11 cellular contexts compared by ENCODE assay signal in genomic region chr6:37625591-37626374, GRCh38.
DNase-seq lines count a peak whose midpoint lies in the region; ATAC-seq and TF ChIP-seq lines count a peak whose summit lies in the region.
"Had no signal": no experiment of that assay in that cellular context is flagged by ENCODE, and none has a peak within 500 bp of the region (broad histone marks: within the 10 kb centered on the region; RNA-seq: fewer than 3 reads in every experiment).

No MANE protein-coding gene starts in this region.

- H3K36me3 ChIP-seq in BLaER1 (no peaks in the 10 kb centered on the region), tibial nerve (no peaks in the 10 kb centered on the region), stomach (no peaks in the 10 kb centered on the region)

- H4K20me1 ChIP-seq in BLaER1 = no peaks in the 10 kb centered on the region

- H3K27ac ChIP-seq in BLaER1 = no peak overlapping the region
- H3K27ac ChIP-seq in RWPE1 = peak overlapping the region; percentile 76
- H3K27ac ChIP-seq in tibial nerve = no peak overlapping the region
- H3K27ac ChIP-seq in stomach = no peak overlapping the region
- H3K27ac ChIP-seq: hepatocyte had no signal

- H3K4me1 Mint-ChIP-seq in memory B cell = peaks cover 28% of the 10 kb centered on the region

- H3K36me3 Mint-ChIP-seq in memory B cell = no peaks in the 10 kb centered on the region

- H3K9me3 Mint-ChIP-seq in memory B cell = no peaks in the 10 kb centered on the region
- H3K9me3 Mint-ChIP-seq: brain had no signal

- H3K9ac ChIP-seq in BLaER1 = no peak overlapping the region

- H3K4me3 ChIP-seq in BLaER1 (no peak overlapping the region), tibial nerve (no peak overlapping the region), stomach (no peak overlapping the region)
- H3K4me3 ChIP-seq: hepatocyte had no signal

- POLR2A ChIA-PET in RWPE1 (lab: Yijun Ruan, JAX; ENCODE audit: low non-redundant PET) = no interaction called here

- H3K27ac Mint-ChIP-seq in memory B cell = no peak overlapping the region

- CTCF ChIA-PET in RWPE1 (lab: Yijun Ruan, JAX) = no interaction called here

- H3K4me1 ChIP-seq in BLaER1 = peaks cover 62% of the 10 kb centered on the region
- H3K4me1 ChIP-seq in tibial nerve = peaks cover 0 to 16% (median 10%) of the 10 kb centered on the region in 4 donors
- H3K4me1 ChIP-seq in stomach = peaks cover 11 to 15% (median 14%) of the 10 kb centered on the region in 4 donors

- no peak for TF ChIP-seq CTCF in RWPE1 (conservative IDR thresholded peaks at IDR 0.05; ENCODE audit: low read depth)
- TF ChIP-seq CTCF in tibial nerve (IDR thresholded peaks at IDR 0.05) = no peak
- TF ChIP-seq CTCF in stomach (IDR thresholded peaks at IDR 0.05) = no peak

- peak overlapping the region; percentile 95 for H3K4me2 ChIP-seq in BLaER1
- H3K4me2 ChIP-seq: hepatocyte had no signal

- peak overlapping the region; percentile 40 for H3K4me3 Mint-ChIP-seq in memory B cell
- H3K4me3 Mint-ChIP-seq: brain had no signal

- H3K27me3 Mint-ChIP-seq in memory B cell = peaks cover 3% of the 10 kb centered on the region

- TF ChIP-seq POLR2A in tibial nerve (IDR thresholded peaks at IDR 0.05) (no peak), stomach (IDR thresholded peaks at IDR 0.05) (no peak)

- no peak for ATAC-seq in memory B cell (ENCODE audit: low read depth)

- TF ChIP-seq EP300 in tibial nerve (IDR thresholded peaks at IDR 0.05) = no peak
- no peak for TF ChIP-seq EP300 in stomach (IDR thresholded peaks at IDR 0.05)

- DNase-seq in DMS53 treated with DMSO at 0.1 percent for 48 hours (lab: John Stamatoyannopoulos, UW; ENCODE audit: unreplicated experiment) = peak; percentile 56
- DNase-seq in RWPE1 (ENCODE audit: low spot score) = no peak
- DNase-seq in memory B cell (ENCODE audit: low spot score in 2 of 2) = no peak
- no peak for DNase-seq in AML-193 (lab: John Stamatoyannopoulos, UW)
- DNase-seq in kidney glomerular epithelial cell (lab: John Stamatoyannopoulos, UW) = no peak
- no peak for DNase-seq in tibial nerve (ENCODE audit: low spot score in 2 of 2)
- no peak for DNase-seq in stomach
- DNase-seq: stimulated activated CD4-positive, alpha-beta T cell treated with anti-CD3 and anti-CD28 coated beads, Interleukin-4, amount 100 ng/mL, for 4 hours had no signal

- intact Hi-C loops in stomach (cut with DNase I; ENCODE audit: low total_unique reads) = no loop called here

- H3K27me3 ChIP-seq in BLaER1 (no peaks in the 10 kb centered on the region), tibial nerve (peaks cover 0 to 33% of the 10 kb centered on the region in 2 donors), stomach (peaks cover 0 to 57% (median 24%) of the 10 kb centered on the region in 3 donors)

- 54 to 73% methylated on average over 12 of the region's 12 CpGs for WGBS in tibial nerve, 2 donors
- 36 to 64% (median 51%) methylated on average over 12 of the region's 12 CpGs for WGBS in stomach, 5 donors

- no peaks in the 10 kb centered on the region for H3K9me3 ChIP-seq in BLaER1
- no peaks in the 10 kb centered on the region for H3K9me3 ChIP-seq in tibial nerve
- H3K9me3 ChIP-seq in stomach = no peaks in the 10 kb centered on the region
